ENCODE assay signal across 23 cellular contexts in the genomic region with DNA sequence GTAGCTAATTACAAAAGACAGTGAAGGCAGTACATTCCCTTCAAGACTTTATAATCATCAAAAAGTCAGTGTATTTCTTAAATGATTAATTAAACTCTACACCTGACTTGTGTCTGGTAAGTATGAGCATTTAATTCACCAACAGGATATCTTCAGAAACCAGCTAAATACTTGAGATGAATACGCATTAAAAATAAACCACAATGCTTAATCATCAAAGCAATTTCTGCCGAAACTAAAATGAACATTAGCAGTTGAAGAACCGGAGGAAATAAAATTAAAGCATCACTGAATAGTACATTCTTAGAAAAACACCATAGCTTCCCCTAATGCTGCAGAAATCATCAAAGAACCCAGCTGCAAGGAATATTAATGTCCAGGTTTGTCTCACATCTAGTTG. TPM values are rescaled to one million over a fixed set of nuclear protein-coding genes. Genes with fewer than 3 reads are reported as not detected.
"Had no signal": no experiment of that assay in that cellular context is flagged by ENCODE, and none has a peak within 500 bp of the region (broad histone marks: within the 10 kb centered on the region; RNA-seq: fewer than 3 reads in every experiment).

No MANE protein-coding gene starts in this region.

- H2AFZ ChIP-seq: neural progenitor cell had no signal

- H3K9me3 Mint-ChIP-seq: activated CD4-positive, alpha-beta memory T cell treated with anti-CD3 and anti-CD28 coated beads for 36 hours; activated naive CD4-positive, alpha-beta T cell treated with anti-CD3 and anti-CD28 coated beads, Interleukin-2, amount 10 ng/mL, durations not matched to agents 7 days and 5 days; neural progenitor cell had no signal

- H3K36me3 Mint-ChIP-seq: activated CD4-positive, alpha-beta memory T cell treated with anti-CD3 and anti-CD28 coated beads for 36 hours; activated CD8-positive, alpha-beta memory T cell treated with anti-CD3 and anti-CD28 coated beads, Interleukin-2, amount 10 ng/mL, durations not matched to agents 7 days and 5 days; activated naive CD4-positive, alpha-beta T cell treated with anti-CD3 and anti-CD28 coated beads, Interleukin-2, amount 10 ng/mL, durations not matched to agents 7 days and 5 days; naive thymus-derived CD4-positive, alpha-beta T cell; neural progenitor cell; stimulated activated memory B cell treated with anti-CD40 and anti-IgM and Interleukin-4, amounts not matched to agents 10 μg/mL and 1 μg/mL and 100 μg/mL, for 72 hours had no signal

- DNase-seq: activated CD4-positive, alpha-beta memory T cell treated with anti-CD3 and anti-CD28 coated beads for 36 hours; activated CD4-positive, alpha-beta T cell treated with anti-CD3 and anti-CD28 coated beads for 48 hours; activated CD8-positive, alpha-beta memory T cell treated with anti-CD3 and anti-CD28 coated beads, Interleukin-2, amount 10 ng/mL, durations not matched to agents 7 days and 5 days; activated effector memory CD4-positive, alpha-beta T cell treated with anti-CD3 and anti-CD28 coated beads, Interleukin-2, amount 50 U/mL, for 16 hours; activated naive CD4-positive, alpha-beta T cell treated with anti-CD3 and anti-CD28 coated beads, Interleukin-2, amount 10 ng/mL, durations not matched to agents 7 days and 5 days; activated T-cell treated with anti-CD3 and anti-CD28 coated beads for 4 hours; colonic mucosa; dorsolateral prefrontal cortex; effector memory CD8-positive, alpha-beta T cell; esophagus squamous epithelium; head of caudate nucleus; hypothalamus; lower lobe of right lung; naive thymus-derived CD4-positive, alpha-beta T cell; stimulated activated CD4-positive, alpha-beta T cell treated with anti-CD3 and anti-CD28 coated beads, Interleukin-15, amount 100 ng/mL, for 24 hours; transverse colon had no signal

- H3K27ac Mint-ChIP-seq: activated CD4-positive, alpha-beta memory T cell treated with anti-CD3 and anti-CD28 coated beads for 36 hours; activated CD8-positive, alpha-beta memory T cell treated with anti-CD3 and anti-CD28 coated beads, Interleukin-2, amount 10 ng/mL, durations not matched to agents 7 days and 5 days; activated naive CD4-positive, alpha-beta T cell treated with anti-CD3 and anti-CD28 coated beads, Interleukin-2, amount 10 ng/mL, durations not matched to agents 7 days and 5 days; effector memory CD8-positive, alpha-beta T cell; naive thymus-derived CD4-positive, alpha-beta T cell; neural progenitor cell; stimulated activated memory B cell treated with anti-CD40 and anti-IgM and Interleukin-4, amounts not matched to agents 10 μg/mL and 1 μg/mL and 100 μg/mL, for 72 hours had no signal

- H3K9ac ChIP-seq: neural progenitor cell had no signal

- H3K27ac ChIP-seq: colonic mucosa, dorsolateral prefrontal cortex, esophagus squamous epithelium, gastroesophageal sphincter, lower lobe of right lung, neural progenitor cell, transverse colon had no signal

- H3K4me2 ChIP-seq: neural progenitor cell, smooth muscle cell had no signal

- H3K9me3 ChIP-seq: colonic mucosa, esophagus squamous epithelium, gastroesophageal sphincter, lower lobe of right lung, transverse colon had no signal

- H3K27me3 Mint-ChIP-seq: activated CD4-positive, alpha-beta memory T cell treated with anti-CD3 and anti-CD28 coated beads for 36 hours; activated CD8-positive, alpha-beta memory T cell treated with anti-CD3 and anti-CD28 coated beads, Interleukin-2, amount 10 ng/mL, durations not matched to agents 7 days and 5 days; activated naive CD4-positive, alpha-beta T cell treated with anti-CD3 and anti-CD28 coated beads, Interleukin-2, amount 10 ng/mL, durations not matched to agents 7 days and 5 days; central memory CD8-positive, alpha-beta T cell; effector memory CD8-positive, alpha-beta T cell; stimulated activated memory B cell treated with anti-CD40 and anti-IgM and Interleukin-4, amounts not matched to agents 10 μg/mL and 1 μg/mL and 100 μg/mL, for 72 hours had no signal

- H3K4me3 ChIP-seq: colonic mucosa, dorsolateral prefrontal cortex, esophagus squamous epithelium, gastroesophageal sphincter, lower lobe of right lung, neural progenitor cell, smooth muscle cell, transverse colon had no signal

- H3K4me1 ChIP-seq: colonic mucosa, esophagus squamous epithelium, gastroesophageal sphincter, lower lobe of right lung, neural progenitor cell, transverse colon had no signal

- H3K4me1 Mint-ChIP-seq: activated CD8-positive, alpha-beta memory T cell treated with anti-CD3 and anti-CD28 coated beads, Interleukin-2, amount 10 ng/mL, durations not matched to agents 7 days and 5 days; activated naive CD4-positive, alpha-beta T cell treated with anti-CD3 and anti-CD28 coated beads, Interleukin-2, amount 10 ng/mL, durations not matched to agents 7 days and 5 days; central memory CD8-positive, alpha-beta T cell; neural progenitor cell; stimulated activated memory B cell treated with anti-CD40 and anti-IgM and Interleukin-4, amounts not matched to agents 10 μg/mL and 1 μg/mL and 100 μg/mL, for 72 hours had no signal

- ATAC-seq: activated CD8-positive, alpha-beta memory T cell treated with anti-CD3 and anti-CD28 coated beads, Interleukin-2, amount 10 ng/mL, durations not matched to agents 7 days and 5 days; effector memory CD8-positive, alpha-beta T cell; gastroesophageal sphincter; lower lobe of right lung; naive thymus-derived CD4-positive, alpha-beta T cell; sciatic nerve; stimulated activated memory B cell treated with anti-CD40 and anti-IgM and Interleukin-4, amounts not matched to agents 10 μg/mL and 1 μg/mL and 100 μg/mL, for 72 hours had no signal

- H3K27me3 ChIP-seq: colonic mucosa, esophagus squamous epithelium, gastroesophageal sphincter, neural progenitor cell, transverse colon had no signal

- H3K36me3 ChIP-seq: colonic mucosa, esophagus squamous epithelium, gastroesophageal sphincter, lower lobe of right lung, neural progenitor cell, transverse colon had no signal

- H3K4me3 Mint-ChIP-seq: activated CD4-positive, alpha-beta memory T cell treated with anti-CD3 and anti-CD28 coated beads for 36 hours; activated CD8-positive, alpha-beta memory T cell treated with anti-CD3 and anti-CD28 coated beads, Interleukin-2, amount 10 ng/mL, durations not matched to agents 7 days and 5 days; activated naive CD4-positive, alpha-beta T cell treated with anti-CD3 and anti-CD28 coated beads, Interleukin-2, amount 10 ng/mL, durations not matched to agents 7 days and 5 days; central memory CD8-positive, alpha-beta T cell; effector memory CD8-positive, alpha-beta T cell; naive thymus-derived CD4-positive, alpha-beta T cell; neural progenitor cell; stimulated activated memory B cell treated with anti-CD40 and anti-IgM and Interleukin-4, amounts not matched to agents 10 μg/mL and 1 μg/mL and 100 μg/mL, for 72 hours had no signal

RNA-seq across cellular contexts. Expression of gene SLC25A21, which starts 32.7 kb away (rescaled TPM):
- total RNA-seq: activated CD4-positive, alpha-beta memory T cell treated with anti-CD3 and anti-CD28 coated beads for 36 hours; activated CD8-positive, alpha-beta memory T cell treated with anti-CD3 and anti-CD28 coated beads, Interleukin-2, amount 10 ng/mL, durations not matched to agents 7 days and 5 days; naive thymus-derived CD4-positive, alpha-beta T cell; smooth muscle cell; T-helper 2 cell treated with Interferon-gamma antibody and Interleukin-4, amounts not matched to agents 100 ng/mL and 5 ng/mL, for 36 hours had no signal

RNA-seq across cellular contexts. Expression of gene MIPOL1, which starts 58.0 kb away (rescaled TPM):
- total RNA-seq: activated CD8-positive, alpha-beta memory T cell treated with anti-CD3 and anti-CD28 coated beads, Interleukin-2, amount 10 ng/mL, durations not matched to agents 7 days and 5 days; T-helper 2 cell treated with Interferon-gamma antibody and Interleukin-4, amounts not matched to agents 100 ng/mL and 5 ng/mL, for 36 hours had no signal
